8 cellular contexts compared by ENCODE assay signal in genomic region chr10:24518981-24519597, GRCh38.
DNase-seq lines count a peak whose midpoint lies in the region; ATAC-seq and TF ChIP-seq lines count a peak whose summit lies in the region.

No MANE protein-coding gene starts in this region.

- ATAC-seq in GM19463 (IDR thresholded peaks at IDR 0.05; ENCODE audit: unreplicated experiment) = no peak

- H3K4me3 ChIP-seq in choroid plexus epithelial cell (ENCODE audit: low read depth, low read length) = no peak overlapping the region

- H3K27ac Mint-ChIP-seq in T-helper 2 cell treated with Interferon-gamma antibody and Interleukin-4, amounts not matched to agents 5 μg/mL and 100 μg/mL, for 36 hours = no peak overlapping the region

- H3K4me1 Mint-ChIP-seq in T-helper 2 cell treated with Interferon-gamma antibody and Interleukin-4, amounts not matched to agents 5 μg/mL and 100 μg/mL, for 36 hours (ENCODE audit: low read depth) = peaks cover 9% of the 10 kb centered on the region

- TF ChIP-seq CTCF in LNCAP (IDR thresholded peaks at IDR 0.05) (peak; percentile 79), choroid plexus epithelial cell (conservative IDR thresholded peaks at IDR 0.05; ENCODE audit: low read depth, low read length) (peak; percentile 86)

- DNase-seq in NCI-H510A treated with DMSO at 0.1 percent for 48 hours (lab: John Stamatoyannopoulos, UW) (peak; percentile 13), NCI-H510A (lab: John Stamatoyannopoulos, UW) (no peak), choroid plexus epithelial cell (ENCODE audit: low read depth) (peak; percentile 80), left kidney (ENCODE audit: low read depth, low spot score) (peak; percentile 90)
- DNase-seq in T-helper 2 cell treated with Interferon-gamma antibody and Interleukin-4, amounts not matched to agents 5 μg/mL and 100 μg/mL, for 36 hours (ENCODE audit: low spot score) = peak; percentile 17
- DNase-seq in stimulated activated naive CD4-positive, alpha-beta T cell treated with Interleukin-2 at 50 U/mL for 16 hours (lab: John Stamatoyannopoulos, UW) = peak; percentile 2

- H3K36me3 Mint-ChIP-seq in T-helper 2 cell treated with Interferon-gamma antibody and Interleukin-4, amounts not matched to agents 5 μg/mL and 100 μg/mL, for 36 hours (ENCODE audit: low read depth) = no peaks in the 10 kb centered on the region

- peak overlapping the region; percentile 5 for H3K4me3 Mint-ChIP-seq in T-helper 2 cell treated with Interferon-gamma antibody and Interleukin-4, amounts not matched to agents 5 μg/mL and 100 μg/mL, for 36 hours

- no peaks in the 10 kb centered on the region for H3K9me3 Mint-ChIP-seq in T-helper 2 cell treated with Interferon-gamma antibody and Interleukin-4, amounts not matched to agents 5 μg/mL and 100 μg/mL, for 36 hours

- peaks cover under 1% of the 10 kb centered on the region for H3K27me3 Mint-ChIP-seq in T-helper 2 cell treated with Interferon-gamma antibody and Interleukin-4, amounts not matched to agents 5 μg/mL and 100 μg/mL, for 36 hours (ENCODE audit: low read depth)
